Comparison of ENCODE assay signal across 9 cellular contexts in genomic region chr15:63044645-63045437, GRCh38. TPM values are rescaled to one million over a fixed set of nuclear protein-coding genes. Genes with fewer than 3 reads are reported as not detected.
DNase-seq lines count a peak whose midpoint lies in the region; ATAC-seq and TF ChIP-seq lines count a peak whose summit lies in the region.
"Had no signal": no experiment of that assay in that cellular context is flagged by ENCODE, and none has a peak within 500 bp of the region (broad histone marks: within the 10 kb centered on the region; RNA-seq: fewer than 3 reads in every experiment).

No MANE protein-coding gene starts in this region.

- WGBS in SK-N-SH (ENCODE audit: low lambda C conversion rate), result 7% methylated on average over 6 of the region's 6 CpGs
- WGBS in heart left ventricle, 4 donors, result 36 to 46% (median 37%) methylated on average over 6 of the region's 6 CpGs

- no peaks in the 10 kb centered on the region for H3K9me2 ChIP-seq in SK-N-SH

- peaks cover 77% of the 10 kb centered on the region for H3K36me3 Mint-ChIP-seq in Caco-2 (ENCODE audit: insufficient read depth, unreplicated experiment)
- peaks cover 0 to 6% of the 10 kb centered on the region in 2 donors for H3K36me3 Mint-ChIP-seq in CD4-positive, alpha-beta memory T cell

- intact Hi-C loops in Caco-2 (cut with micrococcal nuclease; ENCODE audit: unreplicated experiment) (loop anchor here (1.0 to 10.0 kb wide), 2 partner anchors 149 to 360 kb away; no protein-coding TSS in a partner anchor), heart left ventricle (cut with DNase I) (loop anchor here (1.0 to 10.0 kb wide), 10 partner anchors 43 to 263 kb away; no protein-coding TSS in a partner anchor), sciatic nerve (cut with DNase I) (loop anchor here (5.0 to 10.0 kb wide), 2 partner anchors 47 to 360 kb away; no protein-coding TSS in a partner anchor)
- intact Hi-C loops in CD4-positive, alpha-beta memory T cell (cut with micrococcal nuclease), result no loop called here

- H3K27ac ChIP-seq in SK-N-SH (ENCODE audit: low read depth in 2 of 2, low read length in 1 of 2) (peak overlapping the region; percentile 91 to 93; a peak in 3 of 4 replicates), heart left ventricle (peak overlapping the region; percentile 90 to 99 (median 96)), osteoblast (ENCODE audit: low read depth, low read length) (peak overlapping the region; percentile 91)
- H3K27ac ChIP-seq in CD4-positive, alpha-beta memory T cell (ENCODE audit: low read depth, low read length), result no peak overlapping the region

- H3K4me1 ChIP-seq in Caco-2 (peaks cover 49% of the 10 kb centered on the region), SK-N-SH (ENCODE audit: control insufficient read depth in 1 of 2, insufficient read depth in 2 of 2, low read depth in 1 of 2, low read length in 1 of 2) (peaks cover 11 to 39% of the 10 kb centered on the region in 2 experiments; a peak in 3 of 4 replicates), heart left ventricle (peaks cover 0 to 62% (median 23%) of the 10 kb centered on the region in 12 donors), osteoblast (ENCODE audit: insufficient read depth, low read length) (peaks cover 43% of the 10 kb centered on the region)
- peaks cover 29% of the 10 kb centered on the region for H3K4me1 ChIP-seq in CD4-positive, alpha-beta memory T cell (ENCODE audit: insufficient read depth, low read length)

- TF ChIP-seq RAD21 in SK-N-SH (IDR thresholded peaks at IDR 0.05; ENCODE audit: low read length), result no peak

- no peak for TF ChIP-seq CTCF in Caco-2 (IDR thresholded peaks at IDR 0.05; ENCODE audit: insufficient read depth in 1 of 2, low read depth in 1 of 2, low read length in 1 of 2, severe bottlenecking in 1 of 2, unreplicated experiment in 1 of 2)
- TF ChIP-seq CTCF in SK-N-SH (IDR thresholded peaks at IDR 0.05), result no peak
- no peak for TF ChIP-seq CTCF in heart left ventricle (IDR thresholded peaks at IDR 0.05)
- TF ChIP-seq CTCF in osteoblast (IDR thresholded peaks at IDR 0.05; ENCODE audit: extremely low read depth, low read depth, low read length), result no peak

- no TSS peak for BruUV-seq in Caco-2 (replicated peaks; lab: Mats Ljungman, UMichigan)

- TF ChIP-seq EP300 in SK-N-SH (IDR thresholded peaks at IDR 0.05; ENCODE audit: borderline replicate concordance in 1 of 2, low read depth in 1 of 2, low read length in 1 of 2), result no peak

- H3F3A ChIP-seq in SK-N-SH (replicated peaks; ENCODE audit: insufficient read depth), result peaks cover 59% of the 10 kb centered on the region

- peak overlapping the region; percentile 96 for H3K27ac Mint-ChIP-seq in Caco-2 (ENCODE audit: unreplicated experiment)
- no peak overlapping the region for H3K27ac Mint-ChIP-seq in CD4-positive, alpha-beta memory T cell

- POLR2A ChIA-PET in Caco-2 (lab: Charles Lee) (interaction anchor here (1.2 kb wide), 1 partner anchor 233 kb away, joined by 3 read pairs; no protein-coding TSS in a partner anchor), SK-N-SH (lab: Yijun Ruan, JAX) (no interaction called here)
- POLR2A ChIA-PET in CD4-positive, alpha-beta memory T cell (lab: Charles Lee; ENCODE audit: partially characterized antibody), result no interaction called here

- H3K4me2 ChIP-seq in SK-N-SH, result peak overlapping the region; percentile 95
- peak overlapping the region; percentile 85 for H3K4me2 ChIP-seq in osteoblast (ENCODE audit: insufficient read depth, low read length)

- peaks cover 68% of the 10 kb centered on the region for H4K20me1 ChIP-seq in SK-N-SH (ENCODE audit: insufficient read depth)
- peaks cover 49% of the 10 kb centered on the region for H4K20me1 ChIP-seq in osteoblast (ENCODE audit: insufficient read depth, low read length)

- no peak overlapping the region for H2AFZ ChIP-seq in SK-N-SH (ENCODE audit: low read depth)
- H2AFZ ChIP-seq in osteoblast (ENCODE audit: low read length), result no peak overlapping the region

- ATAC-seq in heart left ventricle, result peak; percentile 1 to 34 (median 22)
- ATAC-seq in sciatic nerve, result no peak
- ATAC-seq in GM19023 (IDR thresholded peaks at IDR 0.05; ENCODE audit: unreplicated experiment), result no peak

- peak overlapping the region; percentile 99 for H3K9ac ChIP-seq in SK-N-SH

- no peaks in the 10 kb centered on the region for H3K36me3 ChIP-seq in Caco-2 (ENCODE audit: control insufficient read depth, insufficient read depth, low read length)
- peaks cover 46 to 56% of the 10 kb centered on the region in 2 experiments for H3K36me3 ChIP-seq in SK-N-SH (replicated peaks in 1 of 2; ENCODE audit: control insufficient read depth in 1 of 2, insufficient read depth in 2 of 2, low read length in 1 of 2)
- peaks cover 0 to 44% (median 19%) of the 10 kb centered on the region in 9 donors for H3K36me3 ChIP-seq in heart left ventricle
- H3K36me3 ChIP-seq in osteoblast (ENCODE audit: insufficient read depth, low read length), result peaks cover 57% of the 10 kb centered on the region
- H3K36me3 ChIP-seq in CD4-positive, alpha-beta memory T cell (ENCODE audit: insufficient read depth, low read length), result no peaks in the 10 kb centered on the region

- H3K79me2 ChIP-seq in SK-N-SH (ENCODE audit: insufficient read depth), result peaks cover 86% of the 10 kb centered on the region
- H3K79me2 ChIP-seq in osteoblast (ENCODE audit: insufficient read depth, low read length), result peaks cover 73% of the 10 kb centered on the region

- CTCF ChIA-PET in Caco-2 (lab: Charles Lee) (interaction anchor here (0.6 to 1.4 kb wide), 4 partner anchors 49 to 1944 kb away, joined by 3 to 4 read pairs (median 3); no protein-coding TSS in a partner anchor), SK-N-SH (lab: Yijun Ruan, JAX) (interaction anchor here (0.9 to 13.6 kb wide), 5 partner anchors 23 to 263 kb away, joined by 3 to 315 read pairs (median 5); no protein-coding TSS in a partner anchor)
- CTCF ChIA-PET in CD4-positive, alpha-beta memory T cell (lab: Charles Lee; ENCODE audit: partially characterized antibody), result interaction anchor here (7.3 kb wide), 1 partner anchor 48 kb away, joined by 118 read pairs; no protein-coding TSS in a partner anchor

- DNase-seq in Caco-2 (peak; percentile 45 to 53), SK-N-SH (no peak), heart left ventricle (peak in 4 of 5 donors; percentile 58 to 73 (median 66)), osteoblast (ENCODE audit: insufficient read length, low spot score, missing footprints) (peak; percentile 95), sciatic nerve (ENCODE audit: low spot score) (no peak), occipital lobe (lab: John Stamatoyannopoulos, UW) (no peak)
- no peak for DNase-seq in CD4-positive, alpha-beta memory T cell
- DNase-seq: NCI-H2081 had no signal

- H3K9me3 Mint-ChIP-seq in Caco-2 (ENCODE audit: unreplicated experiment), result no peaks in the 10 kb centered on the region
- no peaks in the 10 kb centered on the region for H3K9me3 Mint-ChIP-seq in CD4-positive, alpha-beta memory T cell

- no peaks in the 10 kb centered on the region for H3K27me3 Mint-ChIP-seq in Caco-2 (ENCODE audit: insufficient read depth, unreplicated experiment)
- H3K27me3 Mint-ChIP-seq in CD4-positive, alpha-beta memory T cell, result peaks cover 37 to 52% of the 10 kb centered on the region in 2 donors

- peak; percentile 10 to 72 for TF ChIP-seq POLR2A in heart left ventricle (IDR thresholded peaks at IDR 0.05)

- H3K4me1 Mint-ChIP-seq in Caco-2 (ENCODE audit: low read depth, unreplicated experiment), result peaks cover 52% of the 10 kb centered on the region
- peaks cover 11 to 35% (median 25%) of the 10 kb centered on the region in 4 donors for H3K4me1 Mint-ChIP-seq in CD4-positive, alpha-beta memory T cell

- H3K27me3 ChIP-seq in Caco-2 (replicated peaks; ENCODE audit: control insufficient read depth, insufficient read depth, low read length) (no peaks in the 10 kb centered on the region), SK-N-SH (ENCODE audit: insufficient read depth) (no peaks in the 10 kb centered on the region), heart left ventricle (peaks cover 0 to 70% (median 0%) of the 10 kb centered on the region in 9 donors), osteoblast (ENCODE audit: insufficient read depth, low read length) (no peaks in the 10 kb centered on the region)
- H3K27me3 ChIP-seq in CD4-positive, alpha-beta memory T cell (ENCODE audit: insufficient read depth, low read length), result peaks cover 41% of the 10 kb centered on the region

- H3K4me3 ChIP-seq in Caco-2 (ENCODE audit: low read depth, low read length) (peak overlapping the region; percentile 73), SK-N-SH (ENCODE audit: low read depth in 2 of 2, low read length in 1 of 2) (peak overlapping the region; percentile 64 to 83), heart left ventricle (peak overlapping the region; percentile 54 to 95 (median 85)), osteoblast (ENCODE audit: insufficient read depth, low read length) (peak overlapping the region; percentile 88)
- H3K4me3 ChIP-seq in CD4-positive, alpha-beta memory T cell (ENCODE audit: low read length in 2 of 2), result no peak overlapping the region

- H3K4me3 Mint-ChIP-seq in Caco-2 (ENCODE audit: unreplicated experiment), result peak overlapping the region; percentile 80
- H3K4me3 Mint-ChIP-seq in CD4-positive, alpha-beta memory T cell, result peak overlapping the region in 1 of 8 donors; percentile 59

- H3K9me3 ChIP-seq in Caco-2 (no peaks in the 10 kb centered on the region), SK-N-SH (no peaks in the 10 kb centered on the region), heart left ventricle (no peaks in the 10 kb centered on the region), osteoblast (ENCODE audit: low read depth, low read length) (no peaks in the 10 kb centered on the region)
- H3K9me3 ChIP-seq in CD4-positive, alpha-beta memory T cell (ENCODE audit: control insufficient read depth in 1 of 2, low read length in 2 of 2), result no peaks in the 10 kb centered on the region

TF ChIP-seq in SK-N-SH, 30 proteins besides CTCF, POLR2A, EP300 and RAD21 (continues in another document):
- TF ChIP-seq FOXJ3 (CRISPR knock-in tag; IDR thresholded peaks at IDR 0.05), result no peak
- peak; percentile 12; the same call in 1 of the 2 replicates for TF ChIP-seq MEF2A (IDR thresholded peaks at IDR 0.05; ENCODE audit: borderline replicate concordance, low read depth)

RNA-seq across cellular contexts. Expression of gene TPM1, which starts 2.3 kb away (rescaled TPM):
- total RNA-seq in Caco-2 (2022), result 193 and 209 TPM in 2 replicates
- polyA plus RNA-seq in SK-N-SH (2012; rRNA removed), result 1,371 and 1,764 TPM in 2 replicates
- 1,590 and 2,049 TPM in 2 replicates for polyA plus RNA-seq in SK-N-SH (2012; cell fraction: cytosol; rRNA removed)
- 2,523 and 2,991 TPM in 2 replicates for polyA plus RNA-seq in SK-N-SH (2012; cell fraction: nucleus; rRNA removed)
- total RNA-seq in heart left ventricle, result over 10,000 TPM in 7 of 9 donors, 1,000 to 10,000 TPM in 2; 9,722 to 18,689 (median 13,330) TPM
- polyA plus RNA-seq in heart left ventricle, result over 10,000 TPM; 13,651 to 16,217 TPM
- total RNA-seq in osteoblast, result 1,563 and 1,708 TPM in 2 replicates
- 396 TPM for total RNA-seq in sciatic nerve
- 101 TPM for total RNA-seq in occipital lobe
- total RNA-seq in CD4-positive, alpha-beta memory T cell, result 10 to 100 TPM; 25.5 to 29.4 TPM
- 10 to 100 TPM in 1 of 2 donors, 1 to 10 TPM in 1; 8.5 to 11.2 TPM for polyA plus RNA-seq in CD4-positive, alpha-beta memory T cell

Comparison
In these comparisons a context has a peak if more than half of its experiments do, and no peak if none do; other contexts are left out.
1. DNase-seq: peak in Caco-2 (2 of 2), heart left ventricle (4 of 5) and osteoblast (single experiment); none in SK-N-SH (single experiment), sciatic nerve (single experiment), occipital lobe (single experiment) and CD4-positive, alpha-beta memory T cell (0 of 5).
2. H3K4me3 ChIP-seq: peak in Caco-2 (single experiment), SK-N-SH (2 of 2), heart left ventricle (12 of 12) and osteoblast (single experiment); none in CD4-positive, alpha-beta memory T cell (0 of 2).
3. ATAC-seq: peak in heart left ventricle (4 of 4); none in sciatic nerve (single experiment) and GM19023 (single experiment).